22 cellular contexts compared by ENCODE assay signal in genomic region chr5:10308844-10309243, GRCh38. TPM values are rescaled to one million over a fixed set of nuclear protein-coding genes. Genes with fewer than 3 reads are reported as not detected.
DNase-seq lines count a peak whose midpoint lies in the region; ATAC-seq and TF ChIP-seq lines count a peak whose summit lies in the region.
"Had no signal": no experiment of that assay in that cellular context is flagged by ENCODE, and none has a peak within 500 bp of the region (broad histone marks: within the 10 kb centered on the region; RNA-seq: fewer than 3 reads in every experiment).

No MANE protein-coding gene starts in this region.

- H3K4me3 Mint-ChIP-seq in activated CD8-positive, alpha-beta T cell treated with anti-CD3 and anti-CD28 coated beads for 36 hours = peak overlapping the region; percentile 33
- no peak overlapping the region for H3K4me3 Mint-ChIP-seq in activated CD8-positive, alpha-beta T cell treated with anti-CD3 and anti-CD28 coated beads, Interleukin-2, amount 10 ng/mL, durations not matched to agents 7 days and 5 days
- H3K4me3 Mint-ChIP-seq in immature natural killer cell = peak overlapping the region; percentile 38 to 73 (median 50)

- CTCF ChIA-PET in activated CD8-positive, alpha-beta T cell treated with anti-CD3 and anti-CD28 coated beads for 36 hours (lab: Charles Lee) = interaction anchor here (1.2 kb wide), 1 partner anchor 25 kb away, joined by 3 read pairs; no protein-coding TSS in a partner anchor
- CTCF ChIA-PET in activated CD8-positive, alpha-beta T cell treated with anti-CD3 and anti-CD28 coated beads, Interleukin-2, amount 10 ng/mL, durations not matched to agents 7 days and 5 days (lab: Charles Lee) = no interaction called here

- ATAC-seq in activated CD8-positive, alpha-beta T cell treated with anti-CD3 and anti-CD28 coated beads for 36 hours = no peak
- no peak for ATAC-seq in activated CD8-positive, alpha-beta T cell treated with anti-CD3 and anti-CD28 coated beads, Interleukin-2, amount 10 ng/mL, durations not matched to agents 7 days and 5 days
- ATAC-seq in gastrocnemius medialis (no peak), HG03354 (IDR thresholded peaks at IDR 0.05; ENCODE audit: poor library complexity, severe bottlenecking, unreplicated experiment) (no peak)
- ATAC-seq: A549 had no signal

- POLR2A ChIA-PET in activated CD8-positive, alpha-beta T cell treated with anti-CD3 and anti-CD28 coated beads for 36 hours (lab: Charles Lee) = no interaction called here
- POLR2A ChIA-PET in activated CD8-positive, alpha-beta T cell treated with anti-CD3 and anti-CD28 coated beads, Interleukin-2, amount 10 ng/mL, durations not matched to agents 7 days and 5 days (lab: Charles Lee) = no interaction called here

- no peak for TF ChIP-seq CTCF in activated CD8-positive, alpha-beta T cell treated with anti-CD3 and anti-CD28 coated beads for 36 hours (IDR thresholded peaks at IDR 0.05)
- TF ChIP-seq CTCF in VCaP (conservative IDR thresholded peaks at IDR 0.05) = no peak
- TF ChIP-seq CTCF in gastrocnemius medialis (IDR thresholded peaks at IDR 0.05 in 4 of 5, conservative IDR thresholded peaks at IDR 0.05 in 1 of 5) = no peak

- H3K4me3 ChIP-seq in gastrocnemius medialis = no peak overlapping the region
- H3K4me3 ChIP-seq: A549, colonic mucosa, lung, thyroid gland had no signal

- no peak for DNase-seq in activated CD8-positive, alpha-beta T cell treated with anti-CD3 and anti-CD28 coated beads for 36 hours
- DNase-seq in activated CD8-positive, alpha-beta T cell treated with anti-CD3 and anti-CD28 coated beads, Interleukin-2, amount 10 ng/mL, durations not matched to agents 7 days and 5 days = no peak
- DNase-seq in immature natural killer cell (no peak), gastrocnemius medialis (no peak), NCI-H1694 (lab: John Stamatoyannopoulos, UW) (no peak), mesenteric fat pad (ENCODE audit: low spot score) (no peak)
- DNase-seq: activated CD4-positive, CD25-positive, alpha-beta regulatory T cell treated with anti-CD3 and anti-CD28 coated beads, Interleukin-2, amount 50 U/mL, for 72 hours; activated CD8-positive, alpha-beta memory T cell treated with anti-CD3 and anti-CD28 coated beads, Interleukin-2, amount 50 U/mL, for 48 hours; amniotic stem cell; CD4-positive, CD25-positive, alpha-beta regulatory T cell; colonic mucosa; H7; MV-4-11; NCI-H2107; NCI-H69; stimulated activated CD4-positive, alpha-beta T cell treated with anti-CD3 and anti-CD28 coated beads, Interleukin-4, amount 100 ng/mL, for 24 hours; SW 1271; thyroid gland had no signal

- peaks cover 52 to 53% of the 10 kb centered on the region in 2 donors for H3K4me1 ChIP-seq in gastrocnemius medialis

- in situ Hi-C loops in gastrocnemius medialis (cut with MboI; ENCODE audit: low sequenced_read_pairs in 4 of 4) = no loop called here

- no peaks in the 10 kb centered on the region for H3K9me3 ChIP-seq in gastrocnemius medialis
- H3K9me3 ChIP-seq: A549, colonic mucosa, thyroid gland had no signal

- no peaks in the 10 kb centered on the region for H3K36me3 ChIP-seq in gastrocnemius medialis
- H3K36me3 ChIP-seq: colonic mucosa, thyroid gland had no signal

- H3K27me3 ChIP-seq in gastrocnemius medialis = no peaks in the 10 kb centered on the region
- H3K27me3 ChIP-seq: colonic mucosa, thyroid gland had no signal

- peaks cover 29% of the 10 kb centered on the region for H3K27me3 Mint-ChIP-seq in activated CD8-positive, alpha-beta T cell treated with anti-CD3 and anti-CD28 coated beads for 36 hours
- H3K27me3 Mint-ChIP-seq in activated CD8-positive, alpha-beta T cell treated with anti-CD3 and anti-CD28 coated beads, Interleukin-2, amount 10 ng/mL, durations not matched to agents 7 days and 5 days (ENCODE audit: low read depth) = peaks cover 38% of the 10 kb centered on the region
- H3K27me3 Mint-ChIP-seq in immature natural killer cell (ENCODE audit: low read depth in 3 of 3) = peaks cover 2 to 23% (median 8%) of the 10 kb centered on the region in 3 donors

- H3K4me1 Mint-ChIP-seq in activated CD8-positive, alpha-beta T cell treated with anti-CD3 and anti-CD28 coated beads for 36 hours (ENCODE audit: low read depth) = peaks cover 4% of the 10 kb centered on the region
- H3K4me1 Mint-ChIP-seq in activated CD8-positive, alpha-beta T cell treated with anti-CD3 and anti-CD28 coated beads, Interleukin-2, amount 10 ng/mL, durations not matched to agents 7 days and 5 days (ENCODE audit: low read depth) = peaks cover 10% of the 10 kb centered on the region
- peaks cover 10 to 11% of the 10 kb centered on the region in 2 donors for H3K4me1 Mint-ChIP-seq in immature natural killer cell

- intact Hi-C loops in activated CD8-positive, alpha-beta T cell treated with anti-CD3 and anti-CD28 coated beads for 36 hours (cut with micrococcal nuclease) = no loop called here
- intact Hi-C loops in gastrocnemius medialis (cut with DNase I; ENCODE audit: low total_unique reads) = no loop called here

- no peak overlapping the region for H3K27ac Mint-ChIP-seq in activated CD8-positive, alpha-beta T cell treated with anti-CD3 and anti-CD28 coated beads for 36 hours
- no peak overlapping the region for H3K27ac Mint-ChIP-seq in activated CD8-positive, alpha-beta T cell treated with anti-CD3 and anti-CD28 coated beads, Interleukin-2, amount 10 ng/mL, durations not matched to agents 7 days and 5 days
- no peak overlapping the region for H3K27ac Mint-ChIP-seq in immature natural killer cell
- H3K27ac Mint-ChIP-seq: CD4-positive, CD25-positive, alpha-beta regulatory T cell had no signal

- no peaks in the 10 kb centered on the region for H3K36me3 Mint-ChIP-seq in activated CD8-positive, alpha-beta T cell treated with anti-CD3 and anti-CD28 coated beads for 36 hours (ENCODE audit: low read depth)
- H3K36me3 Mint-ChIP-seq in activated CD8-positive, alpha-beta T cell treated with anti-CD3 and anti-CD28 coated beads, Interleukin-2, amount 10 ng/mL, durations not matched to agents 7 days and 5 days (ENCODE audit: low read depth) = no peaks in the 10 kb centered on the region
- H3K36me3 Mint-ChIP-seq in immature natural killer cell = no peaks in the 10 kb centered on the region

- no peaks in the 10 kb centered on the region for H3K9me3 Mint-ChIP-seq in activated CD8-positive, alpha-beta T cell treated with anti-CD3 and anti-CD28 coated beads for 36 hours
- no peaks in the 10 kb centered on the region for H3K9me3 Mint-ChIP-seq in activated CD8-positive, alpha-beta T cell treated with anti-CD3 and anti-CD28 coated beads, Interleukin-2, amount 10 ng/mL, durations not matched to agents 7 days and 5 days (ENCODE audit: insufficient read depth)
- no peaks in the 10 kb centered on the region for H3K9me3 Mint-ChIP-seq in immature natural killer cell

- H3K27ac ChIP-seq in VCaP (peak overlapping the region; percentile 99), gastrocnemius medialis (peak overlapping the region; percentile 91 to 98 (median 94))
- H3K27ac ChIP-seq: thyroid gland had no signal

- TF ChIP-seq POLR2A in gastrocnemius medialis (IDR thresholded peaks at IDR 0.05) = no peak

RNA-seq across cellular contexts. Expression of gene CMBL, which starts 1.1 kb away (rescaled TPM):
- total RNA-seq in activated CD8-positive, alpha-beta T cell treated with anti-CD3 and anti-CD28 coated beads for 36 hours = 1 to 10 TPM; 1.2 to 1.4 TPM
- 1 to 10 TPM; 1.6 to 1.9 TPM for total RNA-seq in activated CD8-positive, alpha-beta T cell treated with anti-CD3 and anti-CD28 coated beads, Interleukin-2, amount 10 ng/mL, durations not matched to agents 7 days and 5 days
- under 1 TPM in 2 of 3 donors, not detected in 1; 0.35 to 0.84 TPM for polyA plus RNA-seq in immature natural killer cell
- total RNA-seq in gastrocnemius medialis (10 to 100 TPM in 3 of 4 donors, 1 to 10 TPM in 1; 7.8 to 46.7 (median 35.6) TPM), mesenteric fat pad (17.3 TPM)

RNA-seq across cellular contexts. Expression of gene MARCHF6, which starts 44.7 kb away (rescaled TPM):
- 10 to 100 TPM; 92.8 to 95.6 TPM for total RNA-seq in activated CD8-positive, alpha-beta T cell treated with anti-CD3 and anti-CD28 coated beads for 36 hours
- 10 to 100 TPM; 72.2 to 80.5 TPM for total RNA-seq in activated CD8-positive, alpha-beta T cell treated with anti-CD3 and anti-CD28 coated beads, Interleukin-2, amount 10 ng/mL, durations not matched to agents 7 days and 5 days
- 10 to 100 TPM; 23.3 to 54.5 (median 52.5) TPM for polyA plus RNA-seq in immature natural killer cell
- 100 to 1,000 TPM; 139 to 173 (median 146) TPM for total RNA-seq in gastrocnemius medialis
- total RNA-seq in mesenteric fat pad = 131 TPM

RNA-seq across cellular contexts. Expression of gene CCT5, which starts 58.8 kb away (rescaled TPM):
- total RNA-seq in activated CD8-positive, alpha-beta T cell treated with anti-CD3 and anti-CD28 coated beads for 36 hours = 100 to 1,000 TPM; 461 to 481 TPM
- total RNA-seq in activated CD8-positive, alpha-beta T cell treated with anti-CD3 and anti-CD28 coated beads, Interleukin-2, amount 10 ng/mL, durations not matched to agents 7 days and 5 days = 100 to 1,000 TPM; 319 to 322 TPM
- polyA plus RNA-seq in immature natural killer cell = 100 to 1,000 TPM; 182 to 227 (median 211) TPM
- total RNA-seq in gastrocnemius medialis (100 to 1,000 TPM; 201 to 329 (median 267) TPM), mesenteric fat pad (202 TPM)

RNA-seq across cellular contexts. Expression of gene ATPSCKMT, which starts 59.2 kb away (rescaled TPM):
- total RNA-seq in activated CD8-positive, alpha-beta T cell treated with anti-CD3 and anti-CD28 coated beads for 36 hours = 10 to 100 TPM; 16.6 to 20.8 TPM
- total RNA-seq in activated CD8-positive, alpha-beta T cell treated with anti-CD3 and anti-CD28 coated beads, Interleukin-2, amount 10 ng/mL, durations not matched to agents 7 days and 5 days = 10 to 100 TPM; 18.1 to 21.1 TPM
- polyA plus RNA-seq in immature natural killer cell = 10 to 100 TPM in 2 of 3 donors, 1 to 10 TPM in 1; 9.5 to 16.0 (median 14.1) TPM
- 10 to 100 TPM in 2 of 4 donors, 1 to 10 TPM in 2; 9.2 to 18.2 (median 10.5) TPM for total RNA-seq in gastrocnemius medialis
- 16.5 TPM for total RNA-seq in mesenteric fat pad
